Comparison of ENCODE assay signal across 8 cellular contexts in genomic region chr2:136117909-136118818, GRCh38. TPM values are rescaled to one million over a fixed set of nuclear protein-coding genes. Genes with fewer than 3 reads are reported as not detected.
DNase-seq lines count a peak whose midpoint lies in the region; ATAC-seq and TF ChIP-seq lines count a peak whose summit lies in the region.

Gene CXCR4 (minus strand): TSS chr2:136118149. CDS start chr2:136118060, 89 bp downstream.

- H3K4me3 ChIP-seq in ACC112 (ENCODE audit: low read depth, low read length) (peak within 1 kb of the TSS; percentile 67), tibial nerve (peak within 1 kb of the TSS; percentile 30 to 58 (median 50))

- peak; percentile 64 for DNase-seq in KG1 (lab: John Stamatoyannopoulos, UW)
- DNase-seq in SHP77 treated with DMSO at 0.1 percent for 48 hours (lab: John Stamatoyannopoulos, UW), result peak; percentile 53
- peak; percentile 50 to 95 (median 74) for DNase-seq in activated naive CD4-positive, alpha-beta T cell (lab: John Stamatoyannopoulos, UW)
- DNase-seq in Right ventricle myocardium superior, result peak; percentile 85
- DNase-seq in pons (ENCODE audit: low spot score), result peak; percentile 62
- DNase-seq in tibial nerve (ENCODE audit: low spot score in 2 of 2), result peak; percentile 37 to 65

- H3K4me1 ChIP-seq in ACC112 (ENCODE audit: control insufficient read depth, insufficient read depth, low read length, unreplicated experiment) (no peaks in the 10 kb centered on the region), tibial nerve (peaks cover 0 to 43% (median 5%) of the 10 kb centered on the region in 4 donors)

- H3K36me3 ChIP-seq in ACC112 (ENCODE audit: insufficient read depth, low read length) (no peaks in the 10 kb centered on the region), tibial nerve (no peaks in the 10 kb centered on the region)

- intact Hi-C loops in Right ventricle myocardium superior (cut with DNase I), result loop anchor here (10.0 kb wide), 2 partner anchors 93 to 257 kb away; no protein-coding TSS in a partner anchor

- no peaks in the 10 kb centered on the region for H3K9me3 ChIP-seq in tibial nerve

- WGBS in tibial nerve, 2 donors, result 0 to 1% methylated on average over 43 to 50 of the region's 50 CpGs

- no peaks in the 10 kb centered on the region for H3K79me2 ChIP-seq in ACC112 (ENCODE audit: control insufficient read depth, insufficient read depth, low read length, unreplicated experiment)

- ATAC-seq in GM19043 (IDR thresholded peaks at IDR 0.05; ENCODE audit: low read depth, unreplicated experiment), result peak; percentile 29
- ATAC-seq in Right ventricle myocardium superior (ENCODE audit: poor library complexity), result peak; percentile 67

- H3K27me3 ChIP-seq in ACC112 (ENCODE audit: insufficient read depth, low read length) (peaks cover 99% of the 10 kb centered on the region), tibial nerve (peaks cover 0 to 44% of the 10 kb centered on the region in 2 donors)

- TF ChIP-seq POLR2A in tibial nerve (IDR thresholded peaks at IDR 0.05), result peak in 1 of 2 donors; percentile 70

- H3K27ac ChIP-seq in ACC112 (ENCODE audit: low read depth, low read length), result no peak within 1 kb of the TSS
- peak within 1 kb of the TSS; percentile 29 to 85 (median 72) for H3K27ac ChIP-seq in tibial nerve

- no peak for TF ChIP-seq CTCF in tibial nerve (IDR thresholded peaks at IDR 0.05)

- no peak within 1 kb of the TSS for H2AFZ ChIP-seq in ACC112 (ENCODE audit: low read length, unreplicated experiment)

- TF ChIP-seq EP300 in tibial nerve (IDR thresholded peaks at IDR 0.05), result peak in 1 of 2 donors; percentile 83

RNA-seq across cellular contexts. Expression of gene CXCR4, which starts in this region (rescaled TPM):
- total RNA-seq in Right ventricle myocardium superior, result 2.0 TPM
- 10 to 100 TPM; 21.3 to 38.5 (median 31.9) TPM for total RNA-seq in tibial nerve
